33 cellular contexts compared by ENCODE assay signal in the genomic region with DNA sequence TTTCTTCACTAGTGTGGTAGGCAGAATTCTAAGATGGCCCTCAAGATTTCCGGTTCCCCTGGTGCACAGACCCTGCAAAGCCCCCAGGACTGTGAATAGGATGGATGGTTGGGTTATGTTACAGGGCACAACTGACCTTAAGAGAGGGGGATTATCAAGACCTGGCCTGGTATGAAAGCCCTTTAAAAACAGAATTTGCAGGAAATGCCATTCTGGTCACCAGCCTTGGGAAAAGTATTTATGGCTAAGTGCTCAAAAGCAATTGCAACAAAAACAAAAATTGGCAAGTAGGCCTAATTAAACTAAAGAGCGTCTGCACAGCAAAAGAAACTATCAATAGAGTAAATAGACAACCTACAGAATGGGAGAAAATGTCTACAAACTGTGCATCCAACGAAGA.
DNase-seq lines count a peak whose midpoint lies in the region; ATAC-seq and TF ChIP-seq lines count a peak whose summit lies in the region.
"Had no signal": no experiment of that assay in that cellular context is flagged by ENCODE, and none has a peak within 500 bp of the region (broad histone marks: within the 10 kb centered on the region; RNA-seq: fewer than 3 reads in every experiment).

No MANE protein-coding gene starts in this region.

- peak overlapping the region; percentile 2 for H3K27ac Mint-ChIP-seq in activated naive CD4-positive, alpha-beta T cell treated with anti-CD3 and anti-CD28 coated beads, Interleukin-2, amount 50 U/mL, for 24 hours
- H3K27ac Mint-ChIP-seq in stimulated activated naive B cell treated with anti-CD40 and anti-IgM and Interleukin-4, amounts not matched to agents 10 μg/mL and 1 μg/mL and 100 μg/mL, for 72 hours, result peak overlapping the region; percentile 69
- no peak overlapping the region for H3K27ac Mint-ChIP-seq in Caco-2 (ENCODE audit: unreplicated experiment)
- H3K27ac Mint-ChIP-seq: activated CD4-positive, alpha-beta memory T cell treated with anti-CD3 and anti-CD28 coated beads, Interleukin-2, amount 10 ng/mL, durations not matched to agents 7 days and 5 days; CD8-positive, alpha-beta T cell; effector memory CD8-positive, alpha-beta T cell; progenitor cell of endocrine pancreas had no signal

- H3K36me3 Mint-ChIP-seq in activated naive CD4-positive, alpha-beta T cell treated with anti-CD3 and anti-CD28 coated beads, Interleukin-2, amount 50 U/mL, for 24 hours, result peaks cover 20% of the 10 kb centered on the region
- peaks cover 50 to 81% of the 10 kb centered on the region in 2 donors for H3K36me3 Mint-ChIP-seq in stimulated activated naive B cell treated with anti-CD40 and anti-IgM and Interleukin-4, amounts not matched to agents 10 μg/mL and 1 μg/mL and 100 μg/mL, for 72 hours
- no peaks in the 10 kb centered on the region for H3K36me3 Mint-ChIP-seq in Caco-2 (ENCODE audit: insufficient read depth, unreplicated experiment)

- peak overlapping the region; percentile 53 for H3K27ac ChIP-seq in SJCRH30
- H3K27ac ChIP-seq: A549, cardiac muscle cell, colonic mucosa, left ventricle myocardium inferior, neutrophil, right lobe of liver had no signal

- no peak for DNase-seq in activated naive CD4-positive, alpha-beta T cell treated with Interleukin-2 at 50 U/mL for 16 hours
- DNase-seq in SJCRH30 (no peak), islet precursor cell (peak; percentile 13), NCI-H345 (lab: John Stamatoyannopoulos, UW) (no peak), Caco-2 (no peak)
- DNase-seq in stimulated activated naive B cell treated with anti-CD40 and anti-IgM and Interleukin-4, amounts not matched to agents 10 μg/mL and 1 μg/mL and 100 μg/mL, for 72 hours, result no peak
- DNase-seq: activated CD4-positive, alpha-beta memory T cell treated with anti-CD3 and anti-CD28 coated beads, Interleukin-2, amount 10 ng/mL, durations not matched to agents 7 days and 5 days; activated CD8-positive, alpha-beta memory T cell treated with anti-CD3 and anti-CD28 coated beads, Interleukin-2, amount 50 U/mL, for 4 hours; activated naive CD4-positive, alpha-beta T cell treated with anti-CD3 and anti-CD28 coated beads, Interleukin-2, amount 50 U/mL, for 16 hours; anterior cingulate cortex; BE2C; CD8-positive, alpha-beta T cell; colonic mucosa; effector memory CD8-positive, alpha-beta T cell; erythroblast; left ventricle myocardium inferior; mesendoderm; naive B cell; NCI-H1092; NCI-H187; NCI-H2171; NCI-H524 treated with DMSO at 0.1 percent for 48 hours; NK-92 treated with Interleukin-12 subunit alpha and Interleukin-12 subunit beta, amount 100 ng/mL, for 24 hours; PC-3; right lobe of liver; stimulated activated CD4-positive, alpha-beta T cell treated with anti-CD3 and anti-CD28 coated beads, Interleukin-4, amount 100 ng/mL, for 24 hours; T-helper 2 cell had no signal

- CTCF ChIA-PET in Caco-2 (lab: Charles Lee), result no interaction called here

- no peaks in the 10 kb centered on the region for H3K9me3 Mint-ChIP-seq in activated naive CD4-positive, alpha-beta T cell treated with anti-CD3 and anti-CD28 coated beads, Interleukin-2, amount 50 U/mL, for 24 hours
- H3K9me3 Mint-ChIP-seq in stimulated activated naive B cell treated with anti-CD40 and anti-IgM and Interleukin-4, amounts not matched to agents 10 μg/mL and 1 μg/mL and 100 μg/mL, for 72 hours, result no peaks in the 10 kb centered on the region
- no peaks in the 10 kb centered on the region for H3K9me3 Mint-ChIP-seq in Caco-2 (ENCODE audit: unreplicated experiment)
- H3K9me3 Mint-ChIP-seq: activated CD4-positive, alpha-beta memory T cell treated with anti-CD3 and anti-CD28 coated beads, Interleukin-2, amount 10 ng/mL, durations not matched to agents 7 days and 5 days; CD8-positive, alpha-beta T cell; effector memory CD8-positive, alpha-beta T cell; naive B cell had no signal

- H3K4me3 ChIP-seq in SJCRH30 (no peak overlapping the region), Caco-2 (ENCODE audit: low read depth, low read length) (no peak overlapping the region)
- H3K4me3 ChIP-seq: A549, cardiac muscle cell, colonic mucosa, left ventricle myocardium inferior, right lobe of liver had no signal

- no peak for ATAC-seq in stimulated activated naive B cell treated with anti-CD40 and anti-IgM and Interleukin-4, amounts not matched to agents 10 μg/mL and 1 μg/mL and 100 μg/mL, for 72 hours (replicated peaks)
- no peak for ATAC-seq in GM18520 (IDR thresholded peaks at IDR 0.05; ENCODE audit: unreplicated experiment)
- ATAC-seq: A549; CD8-positive, alpha-beta T cell; effector memory CD8-positive, alpha-beta T cell; PC-3; right lobe of liver had no signal

- H3K4me1 ChIP-seq in SJCRH30 (peaks cover 34% of the 10 kb centered on the region), Caco-2 (0 out of 2 replicates have a peak, but pooled peaks cover under 1% of the 10 kb centered on the region)
- H3K4me1 ChIP-seq: BE2C, colonic mucosa, right lobe of liver had no signal

- peaks cover 62% of the 10 kb centered on the region for H3K4me1 Mint-ChIP-seq in activated naive CD4-positive, alpha-beta T cell treated with anti-CD3 and anti-CD28 coated beads, Interleukin-2, amount 50 U/mL, for 24 hours
- H3K4me1 Mint-ChIP-seq in stimulated activated naive B cell treated with anti-CD40 and anti-IgM and Interleukin-4, amounts not matched to agents 10 μg/mL and 1 μg/mL and 100 μg/mL, for 72 hours, result peaks cover 63 to 88% of the 10 kb centered on the region in 2 donors
- H3K4me1 Mint-ChIP-seq in Caco-2 (ENCODE audit: low read depth, unreplicated experiment), result peaks cover 3% of the 10 kb centered on the region

- intact Hi-C loops in Caco-2 (cut with micrococcal nuclease; ENCODE audit: unreplicated experiment), result no loop called here

- POLR2A ChIA-PET in Caco-2 (lab: Charles Lee), result no interaction called here

- no peaks in the 10 kb centered on the region for H3K27me3 Mint-ChIP-seq in activated naive CD4-positive, alpha-beta T cell treated with anti-CD3 and anti-CD28 coated beads, Interleukin-2, amount 50 U/mL, for 24 hours
- no peaks in the 10 kb centered on the region for H3K27me3 Mint-ChIP-seq in stimulated activated naive B cell treated with anti-CD40 and anti-IgM and Interleukin-4, amounts not matched to agents 10 μg/mL and 1 μg/mL and 100 μg/mL, for 72 hours
- H3K27me3 Mint-ChIP-seq in Caco-2 (ENCODE audit: insufficient read depth, unreplicated experiment), result peaks cover 4% of the 10 kb centered on the region
- H3K27me3 Mint-ChIP-seq: activated CD4-positive, alpha-beta memory T cell treated with anti-CD3 and anti-CD28 coated beads, Interleukin-2, amount 10 ng/mL, durations not matched to agents 7 days and 5 days; effector memory CD8-positive, alpha-beta T cell; naive B cell had no signal

- TF ChIP-seq CTCF in Caco-2 (IDR thresholded peaks at IDR 0.05; ENCODE audit: insufficient read depth in 1 of 2, low read depth in 1 of 2, low read length in 1 of 2, severe bottlenecking in 1 of 2, unreplicated experiment in 1 of 2), result no peak

- H3K4me3 Mint-ChIP-seq in activated naive CD4-positive, alpha-beta T cell treated with anti-CD3 and anti-CD28 coated beads, Interleukin-2, amount 50 U/mL, for 24 hours, result no peak overlapping the region
- H3K4me3 Mint-ChIP-seq in stimulated activated naive B cell treated with anti-CD40 and anti-IgM and Interleukin-4, amounts not matched to agents 10 μg/mL and 1 μg/mL and 100 μg/mL, for 72 hours, result no peak overlapping the region
- no peak overlapping the region for H3K4me3 Mint-ChIP-seq in Caco-2 (ENCODE audit: unreplicated experiment)
- H3K4me3 Mint-ChIP-seq: activated CD4-positive, alpha-beta memory T cell treated with anti-CD3 and anti-CD28 coated beads, Interleukin-2, amount 10 ng/mL, durations not matched to agents 7 days and 5 days; CD8-positive, alpha-beta T cell; effector memory CD8-positive, alpha-beta T cell had no signal

- H3K27me3 ChIP-seq in SJCRH30, result no peaks in the 10 kb centered on the region
- H3K27me3 ChIP-seq in Caco-2 (replicated peaks; ENCODE audit: control insufficient read depth, insufficient read depth, low read length), result no peaks in the 10 kb centered on the region
- H3K27me3 ChIP-seq: BE2C, cardiac muscle cell, colonic mucosa, neutrophil, right lobe of liver had no signal

- H3K36me3 ChIP-seq in SJCRH30 (no peaks in the 10 kb centered on the region), Caco-2 (ENCODE audit: control insufficient read depth, insufficient read depth, low read length) (no peaks in the 10 kb centered on the region)
- H3K36me3 ChIP-seq: BE2C, cardiac muscle cell, colonic mucosa, left ventricle myocardium inferior, neutrophil, right lobe of liver had no signal

- H3K9me3 ChIP-seq in SJCRH30 (replicated peaks), result no peaks in the 10 kb centered on the region
- no peaks in the 10 kb centered on the region for H3K9me3 ChIP-seq in Caco-2
- H3K9me3 ChIP-seq: A549, BE2C, colonic mucosa, left ventricle myocardium inferior, neutrophil, right lobe of liver had no signal

- BruUV-seq in Caco-2 (replicated peaks; lab: Mats Ljungman, UMichigan), result no TSS peak
